18 cellular contexts compared by ENCODE assay signal in the genomic region with DNA sequence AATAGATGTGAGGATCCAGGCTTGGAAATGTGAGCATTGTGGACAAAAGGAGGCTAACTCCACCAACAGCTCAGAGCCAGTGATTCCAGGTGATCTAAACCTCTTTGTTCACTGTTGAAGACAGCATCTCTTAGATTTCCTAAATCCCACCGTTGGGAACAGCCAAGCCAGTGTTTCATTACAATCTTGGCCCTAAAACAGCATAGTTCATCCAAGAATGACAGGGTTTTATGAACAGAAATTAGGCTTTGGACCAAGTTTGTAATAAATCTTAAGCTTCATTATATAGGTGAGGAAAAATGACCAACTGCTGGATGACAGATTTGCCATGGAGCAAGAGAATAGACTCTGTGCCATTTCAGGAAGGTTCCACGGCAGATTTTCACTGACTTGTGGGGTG.
"Had no signal": no experiment of that assay in that cellular context is flagged by ENCODE, and none has a peak within 500 bp of the region (broad histone marks: within the 10 kb centered on the region; RNA-seq: fewer than 3 reads in every experiment).

No MANE protein-coding gene starts in this region.

- H3K79me2 ChIP-seq: parathyroid adenoma had no signal

- DNase-seq: activated CD4-positive, alpha-beta T cell treated with anti-CD3 and anti-CD28 coated beads, Interleukin-2, amount 10 ng/mL, durations not matched to agents 24 days and 14 days; activated CD8-positive, alpha-beta T cell treated with anti-CD3 and anti-CD28 coated beads for 36 hours; activated effector memory CD4-positive, alpha-beta T cell treated with Interleukin-2 at 50 U/mL for 16 hours; activated naive CD4-positive, alpha-beta T cell treated with anti-CD3 and anti-CD28 coated beads, Interleukin-2, amount 10 ng/mL, durations not matched to agents 7 days and 5 days; activated T-cell treated with anti-CD3 and anti-CD28 coated beads, Interleukin-2, amount 50 U/mL, for 4 hours; effector CD8-positive, alpha-beta T cell; heart right ventricle; kidney glomerular epithelial cell; left ventricle myocardium superior; natural killer cell; stimulated activated CD4-positive, alpha-beta T cell treated with anti-CD3 and anti-CD28 coated beads, Interleukin-4, amount 100 ng/mL, for 24 hours; T1000; tibial artery had no signal

- H3K27me3 ChIP-seq: ascending aorta, heart right ventricle, tibial artery, uterus had no signal

- H3K36me3 ChIP-seq: ascending aorta, heart right ventricle, uterus had no signal

- H3K4me1 ChIP-seq: ascending aorta, parathyroid adenoma, uterus had no signal

- H3K9ac ChIP-seq: parathyroid adenoma had no signal

- H2AFZ ChIP-seq: parathyroid adenoma had no signal

- H3K4me2 ChIP-seq: smooth muscle cell had no signal

- H3K9me3 ChIP-seq: ascending aorta, tibial artery, uterus had no signal

- H3K27ac ChIP-seq: ascending aorta, parathyroid adenoma, tibial artery, uterus had no signal

- H3K4me3 ChIP-seq: ascending aorta, heart right ventricle, smooth muscle cell, tibial artery, uterus had no signal

- ATAC-seq: activated CD8-positive, alpha-beta T cell treated with anti-CD3 and anti-CD28 coated beads for 36 hours; activated T-cell treated with anti-CD3 and anti-CD28 coated beads, Interleukin-2, amount 50 U/mL, for 4 hours; left ventricle myocardium superior; natural killer cell; stimulated activated effector memory CD8-positive, alpha-beta T cell treated with anti-CD3 and anti-CD28 coated beads, Interleukin-12 subunit alpha, Interleukin-12 subunit beta, amount 100 ng/mL, for 72 hours had no signal
